Comparison of ENCODE assay signal across 9 cellular contexts in genomic region chr18:56748698-56749268, GRCh38.
DNase-seq lines count a peak whose midpoint lies in the region; ATAC-seq and TF ChIP-seq lines count a peak whose summit lies in the region.
"Had no signal": no experiment of that assay in that cellular context is flagged by ENCODE, and none has a peak within 500 bp of the region (broad histone marks: within the 10 kb centered on the region; RNA-seq: fewer than 3 reads in every experiment).

No MANE protein-coding gene starts in this region.

- H3K9me3 ChIP-seq in body of pancreas (no peaks in the 10 kb centered on the region), left lung (no peaks in the 10 kb centered on the region), vagina (no peaks in the 10 kb centered on the region)

- no peak for TF ChIP-seq POLR2A in body of pancreas (IDR thresholded peaks at IDR 0.05)
- no peak for TF ChIP-seq POLR2A in vagina (IDR thresholded peaks at IDR 0.05)

- TF ChIP-seq CTCF in GM13977 (IDR thresholded peaks at IDR 0.05; ENCODE audit: extremely low read depth, insufficient read depth, missing control alignments) (peak; percentile 59), body of pancreas (IDR thresholded peaks at IDR 0.05) (peak in 6 of 7 experiments; percentile 42 to 69 (median 58)), left lung (IDR thresholded peaks at IDR 0.05) (peak; percentile 35 to 51), vagina (IDR thresholded peaks at IDR 0.05) (no peak)

- ATAC-seq in body of pancreas, result no peak
- peak; percentile 33 for ATAC-seq in left lung
- no peak for ATAC-seq in activated T-helper 17 cell treated with anti-CD3 and anti-CD28 coated beads, Interleukin-2, amount 50 U/mL, for 72 hours (replicated peaks)
- no peak for ATAC-seq in GM21825 (IDR thresholded peaks at IDR 0.05; ENCODE audit: unreplicated experiment)

- H3K4me1 ChIP-seq in body of pancreas, result no peaks in the 10 kb centered on the region
- H3K4me1 ChIP-seq in left lung, result no peaks in the 10 kb centered on the region
- no peaks in the 10 kb centered on the region for H3K4me1 ChIP-seq in vagina

- H3K4me3 Mint-ChIP-seq in activated T-helper 17 cell treated with anti-CD3 and anti-CD28 coated beads, Interleukin-2, amount 50 U/mL, for 72 hours, result no peak overlapping the region
- H3K4me3 Mint-ChIP-seq: dendritic cell treated with granulocyte-macrophage colony-stimulating factor and Interleukin-4, amounts not matched to agents 40 ng/mL and 50 ng/mL, for 4 days had no signal

- no peaks in the 10 kb centered on the region for H3K9me3 Mint-ChIP-seq in activated T-helper 17 cell treated with anti-CD3 and anti-CD28 coated beads, Interleukin-2, amount 50 U/mL, for 72 hours
- H3K9me3 Mint-ChIP-seq: dendritic cell treated with granulocyte-macrophage colony-stimulating factor and Interleukin-4, amounts not matched to agents 40 ng/mL and 50 ng/mL, for 4 days had no signal

- 46 to 48% methylated on average over 2 of the region's 2 CpGs for WGBS in body of pancreas, 2 donors

- peaks cover 9% of the 10 kb centered on the region for H3K36me3 Mint-ChIP-seq in activated T-helper 17 cell treated with anti-CD3 and anti-CD28 coated beads, Interleukin-2, amount 50 U/mL, for 72 hours (ENCODE audit: low read depth)

- H3K36me3 ChIP-seq in body of pancreas (replicated peaks in 1 of 2; ENCODE audit: insufficient read depth in 1 of 2, low read depth in 2 of 2) (no peaks in the 10 kb centered on the region), left lung (no peaks in the 10 kb centered on the region), vagina (no peaks in the 10 kb centered on the region)

- DNase-seq in ACHN (peak; percentile 49), GM13977 (ENCODE audit: low spot score) (peak; percentile 32), NCI-H345 (lab: John Stamatoyannopoulos, UW) (peak; percentile 8), body of pancreas (no peak), left lung (no peak), vagina (ENCODE audit: extremely low spot score in 2 of 2) (no peak)

- H3K27me3 Mint-ChIP-seq in activated T-helper 17 cell treated with anti-CD3 and anti-CD28 coated beads, Interleukin-2, amount 50 U/mL, for 72 hours, result no peaks in the 10 kb centered on the region
- H3K27me3 Mint-ChIP-seq: dendritic cell treated with granulocyte-macrophage colony-stimulating factor and Interleukin-4, amounts not matched to agents 40 ng/mL and 50 ng/mL, for 4 days had no signal

- no peak overlapping the region for H3K27ac Mint-ChIP-seq in activated T-helper 17 cell treated with anti-CD3 and anti-CD28 coated beads, Interleukin-2, amount 50 U/mL, for 72 hours
- H3K27ac Mint-ChIP-seq: dendritic cell treated with granulocyte-macrophage colony-stimulating factor and Interleukin-4, amounts not matched to agents 40 ng/mL and 50 ng/mL, for 4 days had no signal

- intact Hi-C loops in body of pancreas (cut with DNase I) (no loop called here), left lung (cut with DNase I) (no loop called here), vagina (cut with DNase I) (no loop called here)

- H3K4me3 ChIP-seq in body of pancreas (no peak overlapping the region), left lung (no peak overlapping the region), vagina (no peak overlapping the region)

- peaks cover 16% of the 10 kb centered on the region for H3K4me1 Mint-ChIP-seq in activated T-helper 17 cell treated with anti-CD3 and anti-CD28 coated beads, Interleukin-2, amount 50 U/mL, for 72 hours

- in situ Hi-C loops in ACHN (cut with HindIII; ENCODE audit: low pct_ligation_motif_present, low pct_unique_long_range_greater_than_20kb, low sequenced_read_pairs), result no loop called here
- in situ Hi-C loops in GM13977 (cut with MboI; ENCODE audit: low pct_unique_long_range_greater_than_20kb, low sequenced_read_pairs, unreplicated experiment), result no loop called here

- H3K27ac ChIP-seq in body of pancreas (no peak overlapping the region), left lung (no peak overlapping the region), vagina (no peak overlapping the region)

- H3K27me3 ChIP-seq in body of pancreas, result no peaks in the 10 kb centered on the region
- no peaks in the 10 kb centered on the region for H3K27me3 ChIP-seq in left lung
- no peaks in the 10 kb centered on the region for H3K27me3 ChIP-seq in vagina

Comparison
In these comparisons a context has a peak if more than half of its experiments do, and no peak if none do; other contexts are left out.
1. DNase-seq: peak in ACHN (single experiment), GM13977 (single experiment) and NCI-H345 (single experiment); none in body of pancreas (0 of 4), left lung (0 of 2) and vagina (0 of 2).
2. CTCF ChIP-seq: peak in GM13977 (single experiment), body of pancreas (6 of 7) and left lung (2 of 2); none in vagina (0 of 3).